24 cellular contexts compared by ENCODE assay signal in genomic region chr20:19917110-19917509, GRCh38.
"Had no signal": no experiment of that assay in that cellular context is flagged by ENCODE, and none has a peak within 500 bp of the region (broad histone marks: within the 10 kb centered on the region; RNA-seq: fewer than 3 reads in every experiment).

No MANE protein-coding gene starts in this region.

- ATAC-seq: activated CD8-positive, alpha-beta T cell treated with anti-CD3 and anti-CD28 coated beads for 36 hours; activated T-cell treated with anti-CD3 and anti-CD28 coated beads, Interleukin-2, amount 50 U/mL, for 4 hours; activated T-helper 17 cell treated with anti-CD3 and anti-CD28 coated beads, Interleukin-2, amount 50 U/mL, for 72 hours; esophagus mucosa; foreskin keratinocyte; left ventricle myocardium superior had no signal

- H3K27me3 ChIP-seq: brain microvascular endothelial cell, foreskin keratinocyte, ovary, stomach, thyroid gland, upper lobe of right lung had no signal

- H3K36me3 ChIP-seq: brain microvascular endothelial cell, ovary, prostate gland, stomach, thyroid gland, upper lobe of right lung had no signal

- H3K4me1 ChIP-seq: prostate gland had no signal

- H3K27ac ChIP-seq: brain microvascular endothelial cell, foreskin keratinocyte, ovary, prostate gland, upper lobe of right lung had no signal

- H3K9me3 ChIP-seq: ovary, prostate gland, stomach, thyroid gland, upper lobe of right lung had no signal

- DNase-seq: activated B cell treated with CpG ODN at 0.5 μM for 24 hours; activated CD4-positive, alpha-beta T cell treated with anti-CD3 and anti-CD28 coated beads, Interleukin-2, amount 50 U/mL, for 1 hour; activated CD8-positive, alpha-beta T cell treated with anti-CD3 and anti-CD28 coated beads for 36 hours; activated gamma-delta T cell treated with Interleukin-2 at 50 U/mL for 16 hours; activated naive CD4-positive, alpha-beta T cell treated with anti-CD3 and anti-CD28 coated beads, Interleukin-2, amount 50 U/mL, for 16 hours; activated T-cell treated with anti-CD3 and anti-CD28 coated beads, Interleukin-2, amount 50 U/mL, for 4 hours; amniotic stem cell; brain microvascular endothelial cell; endodermal cell; foreskin keratinocyte; left ventricle myocardium superior; naive B cell; nephron progenitor cell; ovary; stimulated activated CD4-positive, alpha-beta T cell treated with anti-CD3 and anti-CD28 coated beads, Interleukin-15, amount 100 ng/mL, for 24 hours; stimulated activated CD4-positive, alpha-beta T cell treated with anti-CD3 and anti-CD28 coated beads, Interleukin-2, amount 100 ng/mL, for 24 hours; stimulated activated naive B cell treated with anti-CD40 and anti-IgM and Interleukin-4, amounts not matched to agents 10 μg/mL and 1 μg/mL and 100 μg/mL, for 72 hours; stomach; thyroid gland; upper lobe of right lung had no signal

- H3K4me2 ChIP-seq: smooth muscle cell had no signal

- H3K4me3 ChIP-seq: ovary, prostate gland, smooth muscle cell, stomach, thyroid gland, upper lobe of right lung had no signal
